In genomic region chr6:64945450-64945849, GRCh38 we compare ENCODE assay signal across 8 cellular contexts.
"Had no signal": no experiment of that assay in that cellular context is flagged by ENCODE, and none has a peak within 500 bp of the region (broad histone marks: within the 10 kb centered on the region; RNA-seq: fewer than 3 reads in every experiment).

No MANE protein-coding gene starts in this region.

- ATAC-seq: GM12878 had no signal

- H3K4me3 ChIP-seq: GM12878 had no signal

- FAIRE-seq: G401.6, GM12878, GM12891, GM12892, GM18507, GM19239 had no signal

- DNase-seq: GDM1, GF-D8 had no signal
